Comparison of ENCODE assay signal across 10 cellular contexts in the genomic region with DNA sequence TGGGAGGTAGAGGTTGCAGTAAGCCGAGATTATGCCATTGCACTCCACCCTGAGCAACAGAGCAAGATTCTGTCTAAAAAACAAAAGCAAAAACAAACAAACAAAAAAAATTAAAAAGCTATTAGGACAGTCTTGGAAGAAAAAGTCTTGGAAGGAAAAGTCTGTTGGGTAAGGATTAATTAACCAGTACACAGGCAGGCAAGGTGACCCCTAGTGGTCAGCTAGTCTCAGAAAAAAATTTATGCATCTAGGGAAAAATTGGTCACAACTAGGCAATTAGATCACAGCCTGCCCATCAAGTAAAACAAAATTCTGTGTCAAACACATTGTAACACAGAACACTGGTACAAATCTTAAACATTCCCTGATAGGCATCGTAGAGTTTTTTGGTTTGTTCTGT.
A peak's percentile ranks its signal among the peaks of the same experiment; 100 is the strongest.
DNase-seq lines count a peak whose midpoint lies in the region; ATAC-seq and TF ChIP-seq lines count a peak whose summit lies in the region.
"Had no signal": no experiment of that assay in that cellular context is flagged by ENCODE, and none has a peak within 500 bp of the region (broad histone marks: within the 10 kb centered on the region; RNA-seq: fewer than 3 reads in every experiment).

No MANE protein-coding gene starts in this region.

- no peaks in the 10 kb centered on the region for H3K36me3 ChIP-seq in WERI-Rb-1
- H3K36me3 ChIP-seq: BLaER1 had no signal

- no peak overlapping the region for H3K27ac ChIP-seq in WERI-Rb-1
- H3K27ac ChIP-seq: BLaER1 had no signal

- ATAC-seq in GM21576 (IDR thresholded peaks at IDR 0.05; ENCODE audit: unreplicated experiment) (no peak), GM19351 (IDR thresholded peaks at IDR 0.05; ENCODE audit: unreplicated experiment) (no peak)

- H3K27me3 Mint-ChIP-seq in activated T-cell treated with anti-CD3 and anti-CD28 coated beads, Interleukin-2, amount 50 U/mL, for 24 hours = peaks cover 15% of the 10 kb centered on the region

- H3K9me3 ChIP-seq in WERI-Rb-1 (ENCODE audit: severe bottlenecking) = no peaks in the 10 kb centered on the region

- no peak overlapping the region for H3K4me3 ChIP-seq in WERI-Rb-1 (ENCODE audit: low read depth, low read length)
- H3K4me3 ChIP-seq: BLaER1 had no signal

- TF ChIP-seq CTCF in WERI-Rb-1 (IDR thresholded peaks at IDR 0.05; ENCODE audit: low read depth, low read length) = peak; percentile 44; the same call in 1 of the 2 replicates

- H3K36me3 Mint-ChIP-seq in activated T-cell treated with anti-CD3 and anti-CD28 coated beads, Interleukin-2, amount 50 U/mL, for 24 hours (ENCODE audit: low read depth) = no peaks in the 10 kb centered on the region

- H3K4me3 Mint-ChIP-seq in activated T-cell treated with anti-CD3 and anti-CD28 coated beads, Interleukin-2, amount 50 U/mL, for 24 hours = no peak overlapping the region

- no peaks in the 10 kb centered on the region for H3K27me3 ChIP-seq in WERI-Rb-1 (ENCODE audit: insufficient read depth, low read depth, severe bottlenecking)
- H3K27me3 ChIP-seq: BLaER1 had no signal

- DNase-seq in DMS153 treated with DMSO at 0.1 percent for 48 hours (lab: John Stamatoyannopoulos, UW; ENCODE audit: unreplicated experiment) (peak; percentile 16), DMS153 (lab: John Stamatoyannopoulos, UW) (no peak), Kasumi-1 (lab: John Stamatoyannopoulos, UW) (peak; percentile 28 to 45), WERI-Rb-1 (peak; percentile 22), inferior parietal cortex (ENCODE audit: extremely low spot score) (peak; percentile 61)
- DNase-seq in activated T-cell treated with anti-CD3 and anti-CD28 coated beads, Interleukin-2, amount 50 U/mL, for 24 hours = no peak
- DNase-seq: right cardiac atrium had no signal

- no peak overlapping the region for H3K27ac Mint-ChIP-seq in activated T-cell treated with anti-CD3 and anti-CD28 coated beads, Interleukin-2, amount 50 U/mL, for 24 hours

- H3K9me3 Mint-ChIP-seq in activated T-cell treated with anti-CD3 and anti-CD28 coated beads, Interleukin-2, amount 50 U/mL, for 24 hours = no peaks in the 10 kb centered on the region

- H3K4me1 Mint-ChIP-seq in activated T-cell treated with anti-CD3 and anti-CD28 coated beads, Interleukin-2, amount 50 U/mL, for 24 hours (ENCODE audit: low read depth) = no peaks in the 10 kb centered on the region

Comparison
In these comparisons a context has a peak if more than half of its experiments do, and no peak if none do; other contexts are left out.
1. DNase-seq: peak in DMS153 treated with DMSO at 0.1 percent for 48 hours (single experiment), Kasumi-1 (2 of 2), WERI-Rb-1 (single experiment) and inferior parietal cortex (single experiment); none in DMS153 (single experiment) and activated T-cell treated with anti-CD3 and anti-CD28 coated beads, Interleukin-2, amount 50 U/mL, for 24 hours (single experiment).